ENCODE assay signal across 8 cellular contexts in the genomic region with DNA sequence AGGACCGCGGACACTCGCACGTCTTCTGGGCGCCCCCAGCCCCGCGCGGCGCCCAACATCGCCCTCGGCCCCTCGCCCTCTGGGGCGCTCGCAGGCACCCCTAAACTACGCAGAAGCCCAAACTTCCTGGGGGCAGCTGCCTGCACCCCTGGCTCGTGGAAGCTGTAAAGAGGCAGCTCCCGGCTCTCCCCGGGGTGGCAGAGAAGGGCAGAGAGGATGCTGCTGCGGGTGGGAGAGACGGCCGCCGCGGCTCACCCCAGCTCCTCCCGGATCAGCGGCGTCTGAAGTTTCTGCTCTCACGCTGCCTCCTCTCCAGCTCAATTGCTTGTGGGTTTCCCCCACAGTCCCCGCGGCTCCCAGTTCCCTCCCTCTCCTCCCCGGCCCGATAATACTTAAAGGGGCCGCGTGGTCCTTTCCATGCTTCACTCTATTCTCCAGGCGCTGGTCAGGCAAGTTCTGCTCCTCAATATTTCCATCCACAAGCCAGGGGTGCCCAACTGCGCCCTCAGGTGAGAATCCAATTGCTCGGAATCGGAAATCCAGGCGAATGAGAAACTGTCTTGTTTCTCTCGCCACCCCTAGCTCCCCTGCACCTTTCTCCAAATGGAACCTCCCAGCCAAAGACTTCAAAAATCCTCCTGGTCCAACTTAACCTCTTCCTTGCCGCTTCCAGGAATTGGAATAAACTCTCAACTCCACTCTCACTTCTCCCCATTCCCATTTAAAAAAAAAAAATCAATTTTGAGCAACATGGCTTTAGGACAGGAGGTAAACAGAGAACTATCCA.
DNase-seq lines count a peak whose midpoint lies in the region; ATAC-seq, FAIRE-seq and TF ChIP-seq lines count a peak whose summit lies in the region.

No MANE protein-coding gene starts in this region.

- H3K9me3 ChIP-seq in pancreas: no peaks in the 10 kb centered on the region

- no peaks in the 10 kb centered on the region for H3K4me1 ChIP-seq in pancreas

- H3K27me3 ChIP-seq in pancreas: peaks cover 0 to 4% (median 0%) of the 10 kb centered on the region in 4 donors

- peak overlapping the region; percentile 31 to 55 (median 40) for H3K4me3 ChIP-seq in pancreas

- TF ChIP-seq CTCF in pancreas (IDR thresholded peaks at IDR 0.05): no peak

- WGBS in pancreas, 2 donors: 0 to 1% methylated on average over 39 to 40 of the region's 40 CpGs

- DNase-seq in GM04504 (ENCODE audit: low read depth) (peak; percentile 81), NCI-H524 treated with DMSO at 0.1 percent for 48 hours (lab: John Stamatoyannopoulos, UW) (peak; percentile 92), anterior cingulate cortex (lab: John Stamatoyannopoulos, UW) (peak; percentile 37 to 89 (median 78)), left cardiac atrium (peak; percentile 81), pancreas (peak; percentile 30 to 76 (median 48))

- ATAC-seq in HG02981 (IDR thresholded peaks at IDR 0.05; ENCODE audit: unreplicated experiment): peak; percentile 59
- peak; percentile 88 to 95 for ATAC-seq in left cardiac atrium
- ATAC-seq in pancreas: peak; percentile 74 to 90 (median 88)
- no peak for ATAC-seq in GM18861 (IDR thresholded peaks at IDR 0.05; ENCODE audit: unreplicated experiment)
- no peak for ATAC-seq in GM18873 (IDR thresholded peaks at IDR 0.05; ENCODE audit: low FRiP score, unreplicated experiment)

- H3K27ac ChIP-seq in pancreas: peak overlapping the region in 3 of 4 donors; percentile 58 to 74 (median 59)

- intact Hi-C loops in left cardiac atrium (cut with DNase I) (no loop called here), pancreas (cut with DNase I) (loop anchor here in 1 of 3 donors (5.0 kb wide), 1 partner anchor 357 kb away; no protein-coding TSS in a partner anchor)

- FAIRE-seq in pancreas (lab: Jason Lieb, UNC): no peak

- H3K36me3 ChIP-seq in pancreas: no peaks in the 10 kb centered on the region

Comparison
In these comparisons a context has a peak if more than half of its experiments do, and no peak if none do; other contexts are left out.
1. ATAC-seq: peak in HG02981 (single experiment), left cardiac atrium (2 of 2) and pancreas (4 of 4); none in GM18861 (single experiment) and GM18873 (single experiment).
2. Peak in every context shown above with its lines, with median percentiles within 50 percentile points of each other: DNase-seq.